ENCODE assay signal across 11 cellular contexts in the genomic region with DNA sequence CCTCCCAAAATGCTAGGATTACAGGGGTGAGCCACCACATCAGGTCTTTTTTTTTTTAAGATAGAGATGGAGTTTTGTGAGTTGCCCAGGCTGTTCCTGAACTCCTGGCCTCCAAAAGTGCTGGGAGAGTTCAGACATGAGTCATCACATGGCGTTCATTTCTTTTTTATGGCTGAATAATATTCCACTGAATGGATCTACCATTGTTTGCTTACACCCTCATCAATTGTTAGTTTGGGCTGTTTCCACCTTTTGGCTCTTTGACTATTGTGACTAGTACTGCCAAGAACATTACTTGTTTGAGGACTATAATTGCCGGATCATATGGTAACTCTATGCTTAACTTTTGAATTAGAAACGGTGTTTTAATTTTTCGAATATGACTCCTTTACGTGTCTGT. TPM values are rescaled to one million over a fixed set of nuclear protein-coding genes. Genes with fewer than 3 reads are reported as not detected.
DNase-seq lines count a peak whose midpoint lies in the region; ATAC-seq, FAIRE-seq and TF ChIP-seq lines count a peak whose summit lies in the region.
"Had no signal": no experiment of that assay in that cellular context is flagged by ENCODE, and none has a peak within 500 bp of the region (broad histone marks: within the 10 kb centered on the region; RNA-seq: fewer than 3 reads in every experiment).

No MANE protein-coding gene starts in this region.

- ATAC-seq in GM12878 (no peak), right lobe of liver (no peak)
- ATAC-seq in naive thymus-derived CD8-positive, alpha-beta T cell: no peak

- peaks cover 0 to 6% of the 10 kb centered on the region in 2 donors for H3K36me3 Mint-ChIP-seq in CD4-positive, alpha-beta memory T cell
- no peaks in the 10 kb centered on the region for H3K36me3 Mint-ChIP-seq in naive thymus-derived CD8-positive, alpha-beta T cell

- peak overlapping the region; percentile 32 for H3K27ac ChIP-seq in CD4-positive, alpha-beta memory T cell (ENCODE audit: low read depth, low read length)
- H3K27ac ChIP-seq in HUES64 (ENCODE audit: low read depth, low read length): peak overlapping the region; percentile 97
- no peak overlapping the region for H3K27ac ChIP-seq in GM12878 (ENCODE audit: control insufficient read depth, insufficient read depth)
- H3K27ac ChIP-seq in right lobe of liver: no peak overlapping the region
- H3K27ac ChIP-seq in caudate nucleus (ENCODE audit: low read depth, low read length): no peak overlapping the region

- no peaks in the 10 kb centered on the region for H3K9me3 ChIP-seq in CD4-positive, alpha-beta memory T cell (ENCODE audit: control insufficient read depth in 1 of 2, low read length in 2 of 2)
- H3K9me3 ChIP-seq in HUES64 (ENCODE audit: insufficient read depth, low read depth, low read length) (peaks cover 5% of the 10 kb centered on the region; the same call in 1 of the 2 replicates), GM12878 (replicated peaks; ENCODE audit: control insufficient read depth, insufficient read depth, low read length) (no peaks in the 10 kb centered on the region), right lobe of liver (no peaks in the 10 kb centered on the region)

- CTCF ChIA-PET in CD4-positive, alpha-beta memory T cell (lab: Charles Lee; ENCODE audit: partially characterized antibody): interaction anchor here (1.0 kb wide), 1 partner anchor 9 kb away, joined by 3 read pairs; no protein-coding TSS in a partner anchor
- CTCF ChIA-PET in GM12878 (lab: Yijun Ruan, JAX): interaction anchor here (0.7 kb wide), 1 partner anchor 8 kb away, joined by 3 read pairs; no protein-coding TSS in a partner anchor

- SMC1A ChIA-PET in GM12878 (lab: Charles Lee; ENCODE audit: uncharacterized antibody, unreplicated experiment): no interaction called here

- peak overlapping the region; percentile 78; the same call in 1 of the 2 replicates for H2AFZ ChIP-seq in GM12878 (ENCODE audit: control insufficient read depth, low read depth, low read length)

- H3K9me3 Mint-ChIP-seq in CD4-positive, alpha-beta memory T cell: no peaks in the 10 kb centered on the region
- no peaks in the 10 kb centered on the region for H3K9me3 Mint-ChIP-seq in naive thymus-derived CD8-positive, alpha-beta T cell

- intact Hi-C loops in CD4-positive, alpha-beta memory T cell (cut with micrococcal nuclease): loop anchor here (5.0 kb wide), 1 partner anchor 40 kb away; the partner anchor contains the start of gene NHP2
- intact Hi-C loops in GM12878 (cut with micrococcal nuclease; ENCODE audit: unreplicated experiment): loop anchor here (5.0 to 10.0 kb wide), 2 partner anchors 35 to 1578 kb away; partner anchors contain the start of gene RNF44
- intact Hi-C loops in right lobe of liver (cut with DNase I): no loop called here

- POLR2A ChIA-PET in CD4-positive, alpha-beta memory T cell (lab: Charles Lee; ENCODE audit: partially characterized antibody): no interaction called here
- POLR2A ChIA-PET in GM12878 (lab: Charles Lee): no interaction called here
- POLR2A ChIA-PET in naive thymus-derived CD8-positive, alpha-beta T cell (lab: Charles Lee): no interaction called here

- peak overlapping the region; percentile 81; the same call in 1 of the 2 replicates for H3K9ac ChIP-seq in HUES64 (ENCODE audit: low read depth, low read length)
- H3K9ac ChIP-seq in GM12878 (ENCODE audit: control insufficient read depth, insufficient read depth, low read length): no peak overlapping the region

- TF ChIP-seq POLR2A in GM12878 (IDR thresholded peaks at IDR 0.05; ENCODE audit: low read depth, low read length) (no peak), right lobe of liver (IDR thresholded peaks at IDR 0.05) (no peak)

- peaks cover 0 to 2% of the 10 kb centered on the region in 2 donors for H3K27me3 Mint-ChIP-seq in CD4-positive, alpha-beta memory T cell
- peaks cover 0 to 5% (median 0%) of the 10 kb centered on the region in 5 donors for H3K27me3 Mint-ChIP-seq in naive thymus-derived CD8-positive, alpha-beta T cell

- TF ChIP-seq EP300 in GM12878 (IDR thresholded peaks at IDR 0.05; ENCODE audit: borderline replicate concordance in 1 of 2, control insufficient read depth in 1 of 2, low read depth in 2 of 2, low read length in 2 of 2): no peak

- no peaks in the 10 kb centered on the region for H3K27me3 ChIP-seq in CD4-positive, alpha-beta memory T cell (ENCODE audit: insufficient read depth, low read length)
- H3K27me3 ChIP-seq in HUES64 (ENCODE audit: insufficient read depth, low read length) (peaks cover 5% of the 10 kb centered on the region; the same call in 1 of the 2 replicates), GM12878 (replicated peaks in 1 of 2; ENCODE audit: control insufficient read depth in 2 of 2, insufficient read depth in 2 of 2, low read length in 1 of 2) (no peaks in the 10 kb centered on the region), right lobe of liver (no peaks in the 10 kb centered on the region)

- no peak for DNase-seq in CD4-positive, alpha-beta memory T cell
- DNase-seq in GM12878 (ENCODE audit: low read depth, low spot score) (no peak), right lobe of liver (no peak), caudate nucleus (lab: John Stamatoyannopoulos, UW) (no peak), kidney tubule cell (ENCODE audit: low spot score) (no peak), H4 (ENCODE audit: low spot score) (no peak)
- no peak for DNase-seq in naive thymus-derived CD8-positive, alpha-beta T cell
- DNase-seq: DMS153, NCI-H2107 had no signal

- RAD21 ChIA-PET in GM12878 (lab: Charles Lee; ENCODE audit: unreplicated experiment): no interaction called here

- no TSS peak for BruUV-seq in GM12878 (replicated peaks; lab: Mats Ljungman, UMichigan)

- H3K4me1 ChIP-seq in CD4-positive, alpha-beta memory T cell (ENCODE audit: insufficient read depth, low read length): peaks cover 38% of the 10 kb centered on the region
- H3K4me1 ChIP-seq in HUES64 (ENCODE audit: insufficient read depth, low read length): peaks cover 26% of the 10 kb centered on the region
- peaks cover 23% of the 10 kb centered on the region for H3K4me1 ChIP-seq in GM12878 (ENCODE audit: control insufficient read depth, insufficient read depth, low read length)
- H3K4me1 ChIP-seq in right lobe of liver: peaks cover 0 to 5% (median 0%) of the 10 kb centered on the region in 4 donors

- in situ Hi-C loops in GM12878 (cut with MboI): loop anchor here (10.0 kb wide), 1 partner anchor 1442 kb away; the partner anchor contains the start of gene RUFY1

- H3K27ac Mint-ChIP-seq in CD4-positive, alpha-beta memory T cell: peak overlapping the region; percentile 47 to 92 (median 89)
- peak overlapping the region; percentile 44 to 93 (median 87) for H3K27ac Mint-ChIP-seq in naive thymus-derived CD8-positive, alpha-beta T cell

- no peak overlapping the region for H3K4me3 ChIP-seq in CD4-positive, alpha-beta memory T cell (ENCODE audit: low read length in 2 of 2)
- peak overlapping the region; percentile 90 for H3K4me3 ChIP-seq in HUES64 (ENCODE audit: low read length)
- peak overlapping the region; percentile 88; the same call in 1 of the 2 replicates for H3K4me3 ChIP-seq in GM12878
- no peak overlapping the region for H3K4me3 ChIP-seq in right lobe of liver

- H4K20me1 ChIP-seq in GM12878 (ENCODE audit: control insufficient read depth, insufficient read depth): no peaks in the 10 kb centered on the region

- peaks cover 39% of the 10 kb centered on the region for H3K79me2 ChIP-seq in GM12878 (ENCODE audit: control insufficient read depth, insufficient read depth, low read length)

- H3K4me3 Mint-ChIP-seq in CD4-positive, alpha-beta memory T cell: peak overlapping the region; percentile 85 to 93 (median 88)
- peak overlapping the region; percentile 82 to 98 (median 94) for H3K4me3 Mint-ChIP-seq in naive thymus-derived CD8-positive, alpha-beta T cell

- no peaks in the 10 kb centered on the region for H3K36me3 ChIP-seq in CD4-positive, alpha-beta memory T cell (ENCODE audit: insufficient read depth, low read length)
- H3K36me3 ChIP-seq in HUES64 (ENCODE audit: insufficient read depth, low read length) (no peaks in the 10 kb centered on the region), GM12878 (ENCODE audit: control insufficient read depth in 2 of 2, insufficient read depth in 2 of 2, low read length in 1 of 2) (no peaks in the 10 kb centered on the region), right lobe of liver (no peaks in the 10 kb centered on the region)

- FAIRE-seq in GM12878 (lab: Jason Lieb, UNC): no peak
- FAIRE-seq: HTR-8/SVneo had no signal

- WGBS in HUES64: 90% methylated on average over 5 of the region's 5 CpGs
- WGBS in GM12878 (ENCODE audit: insufficient coverage, insufficient replicate concordance, low lambda C conversion rate, missing lambda C conversion rate): 77% methylated on average over 5 of the region's 5 CpGs
- WGBS in right lobe of liver (ENCODE audit: insufficient coverage, low coverage, low lambda C conversion rate, missing lambda C conversion rate): 80% methylated on average over 5 of the region's 5 CpGs

- no peak for TF ChIP-seq RAD21 in GM12878 (IDR thresholded peaks at IDR 0.05; ENCODE audit: insufficient read depth, low read depth, low read length)

- peak overlapping the region; percentile 84 for H3K4me2 ChIP-seq in GM12878 (ENCODE audit: control insufficient read depth, insufficient read depth)

- no peak for TF ChIP-seq CTCF in GM12878 (IDR thresholded peaks at IDR 0.05 in 2 of 3, conservative IDR thresholded peaks at IDR 0.05 in 1 of 3; ENCODE audit: control insufficient read depth in 2 of 3, extremely low read depth in 1 of 3, insufficient read depth in 1 of 3, low read depth in 3 of 3, low read length in 3 of 3)
- no peak for TF ChIP-seq CTCF in right lobe of liver (IDR thresholded peaks at IDR 0.05)

- H3K4me1 Mint-ChIP-seq in CD4-positive, alpha-beta memory T cell: peaks cover 20 to 51% (median 35%) of the 10 kb centered on the region in 4 donors
- H3K4me1 Mint-ChIP-seq in naive thymus-derived CD8-positive, alpha-beta T cell: peaks cover 29 to 53% (median 47%) of the 10 kb centered on the region in 4 donors

RNA-seq across cellular contexts. Expression of gene N4BP3, which starts 0.8 kb away (rescaled TPM):
- 1 to 10 TPM; 1.7 to 2.0 TPM for total RNA-seq in CD4-positive, alpha-beta memory T cell
- polyA plus RNA-seq in CD4-positive, alpha-beta memory T cell: under 1 TPM; 0.30 to 0.53 TPM
- 15.7 TPM for polyA plus RNA-seq in HUES64 (2013, experiment 1 of 2)
- polyA plus RNA-seq in HUES64 (2013, experiment 2 of 2): 15.7 TPM
- 49.3 and 55.0 TPM in 2 replicates for total RNA-seq in GM12878 (2013; cell fraction: nucleolus; rRNA removed)
- total RNA-seq in GM12878 (2014; rRNA removed) (10.0 and 10.2 TPM in 2 replicates), GM12878 (2014; rRNA removed; fragmentation: Illumina TruSeq; extraction: Trizol) (3.9 and 4.0 TPM in 2 replicates), GM12878 (2021) (11.4 and 13.0 TPM in 2 replicates), right lobe of liver (under 1 TPM; 0.05 to 0.33 (median 0.06) TPM)
- polyA plus RNA-seq in GM12878 (2011; ENCODE audit: low read depth): 1.4 TPM
- polyA plus RNA-seq in GM12878 (2011; rRNA removed) (4.6 and 8.3 TPM in 2 replicates), GM12878 (2014; fragmentation: Illumina TruSeq; extraction: Trizol) (1.3 and 2.5 TPM in 2 replicates), GM12878 (2014; fragmentation: Nextera tagmentation; extraction: Ambion mirVana) (under 1 TPM; 0.06 to 0.27 TPM), GM12878 (2014; rRNA removed) (9.3 and 10.3 TPM in 2 replicates), GM12878 (2016; fragmentation: Nextera tagmentation; extraction: Ambion mirVana) (1 to 10 TPM; 3.7 to 4.6 TPM)
- 10.4 and 11.5 TPM in 2 replicates for polyA plus RNA-seq in GM12878 (2011; cell fraction: cytosol; rRNA removed)
- 29.0 and 31.8 TPM in 2 replicates for polyA plus RNA-seq in GM12878 (2011; cell fraction: nucleus; rRNA removed)
- polyA plus RNA-seq in GM12878 (2012): 3.5 and 6.0 TPM in 2 replicates
- 5.0 and 14.3 TPM in 2 replicates for polyA minus RNA-seq in GM12878 (2011; rRNA and poly(A)+ RNA removed)
- polyA minus RNA-seq in GM12878 (2011; cell fraction: cytosol; rRNA and poly(A)+ RNA removed): 5.1 and 6.3 TPM in 2 replicates
- 12.8 and 16.0 TPM in 2 replicates for polyA minus RNA-seq in GM12878 (2011; cell fraction: nucleus; rRNA and poly(A)+ RNA removed)
- 1 to 10 TPM; 7.0 to 7.2 TPM for total RNA-seq in naive thymus-derived CD8-positive, alpha-beta T cell
- 1 to 10 TPM; 1.6 to 5.5 (median 2.0) TPM for polyA plus RNA-seq in naive thymus-derived CD8-positive, alpha-beta T cell
- total RNA-seq in H4 (2014; rRNA removed; shearing (Covaris generic)): 0.25 and 0.39 TPM in 2 replicates

RNA-seq across cellular contexts. Expression of gene RMND5B, which starts 18.3 kb away (rescaled TPM):
- 10 to 100 TPM; 38.6 to 39.0 TPM for total RNA-seq in CD4-positive, alpha-beta memory T cell
- 10 to 100 TPM; 23.4 to 28.5 TPM for polyA plus RNA-seq in CD4-positive, alpha-beta memory T cell
- 39.8 TPM for polyA plus RNA-seq in HUES64 (2013, experiment 1 of 2)
- polyA plus RNA-seq in HUES64 (2013, experiment 2 of 2): 42.5 TPM
- total RNA-seq in GM12878 (2013; cell fraction: nucleolus; rRNA removed): 42.9 and 49.4 TPM in 2 replicates
- 25.8 and 27.6 TPM in 2 replicates for total RNA-seq in GM12878 (2014; rRNA removed)
- 16.7 and 16.8 TPM in 2 replicates for total RNA-seq in GM12878 (2014; rRNA removed; fragmentation: Illumina TruSeq; extraction: Trizol)
- total RNA-seq in GM12878 (2021): 37.5 and 39.6 TPM in 2 replicates
- polyA plus RNA-seq in GM12878 (2011; ENCODE audit: low read depth): 11.3 TPM
- polyA plus RNA-seq in GM12878 (2011; rRNA removed): 20.0 and 34.3 TPM in 2 replicates
- polyA plus RNA-seq in GM12878 (2011; cell fraction: cytosol; rRNA removed): 43.0 and 46.1 TPM in 2 replicates
- polyA plus RNA-seq in GM12878 (2011; cell fraction: nucleus; rRNA removed): 62.1 and 65.1 TPM in 2 replicates
- polyA plus RNA-seq in GM12878 (2012): 23.8 and 24.3 TPM in 2 replicates
- 11.2 and 19.0 TPM in 2 replicates for polyA plus RNA-seq in GM12878 (2014; fragmentation: Illumina TruSeq; extraction: Trizol)
- 1 to 10 TPM; 1.6 to 4.0 TPM for polyA plus RNA-seq in GM12878 (2014; fragmentation: Nextera tagmentation; extraction: Ambion mirVana)
- 36.2 and 39.5 TPM in 2 replicates for polyA plus RNA-seq in GM12878 (2014; rRNA removed)
- 10 to 100 TPM; 50.4 to 50.7 TPM for polyA plus RNA-seq in GM12878 (2016; fragmentation: Nextera tagmentation; extraction: Ambion mirVana)
- polyA minus RNA-seq in GM12878 (2011; rRNA and poly(A)+ RNA removed): 38.7 and 46.0 TPM in 2 replicates
- polyA minus RNA-seq in GM12878 (2011; cell fraction: cytosol; rRNA and poly(A)+ RNA removed): 12.4 and 14.0 TPM in 2 replicates
- 20.8 and 39.0 TPM in 2 replicates for polyA minus RNA-seq in GM12878 (2011; cell fraction: nucleus; rRNA and poly(A)+ RNA removed)
- total RNA-seq in naive thymus-derived CD8-positive, alpha-beta T cell: 10 to 100 TPM; 33.7 to 33.8 TPM
- 10 to 100 TPM; 24.9 to 39.0 (median 36.8) TPM for polyA plus RNA-seq in naive thymus-derived CD8-positive, alpha-beta T cell
- total RNA-seq in right lobe of liver: 10 to 100 TPM; 14.4 to 23.5 (median 20.9) TPM
- total RNA-seq in H4 (2014; rRNA removed; shearing (Covaris generic)): 33.8 and 39.6 TPM in 2 replicates

RNA-seq across cellular contexts. Expression of gene NHP2, which starts 41.1 kb away (rescaled TPM):
- total RNA-seq in CD4-positive, alpha-beta memory T cell: 10 to 100 TPM; 64.1 to 69.5 TPM
- polyA plus RNA-seq in CD4-positive, alpha-beta memory T cell: 100 to 1,000 TPM; 208 to 250 TPM
- polyA plus RNA-seq in HUES64 (2013, experiment 1 of 2): 215 TPM
- polyA plus RNA-seq in HUES64 (2013, experiment 2 of 2): 188 TPM
- 53.0 and 54.1 TPM in 2 replicates for total RNA-seq in GM12878 (2013; cell fraction: nucleolus; rRNA removed)
- total RNA-seq in GM12878 (2014; rRNA removed): 284 and 305 TPM in 2 replicates
- 132 and 163 TPM in 2 replicates for total RNA-seq in GM12878 (2014; rRNA removed; fragmentation: Illumina TruSeq; extraction: Trizol)
- 233 TPM in 2 replicates for total RNA-seq in GM12878 (2021)
- 141 TPM for polyA plus RNA-seq in GM12878 (2011; ENCODE audit: low read depth)
- polyA plus RNA-seq in GM12878 (2011; rRNA removed): 112 and 130 TPM in 2 replicates
- polyA plus RNA-seq in GM12878 (2011; cell fraction: cytosol; rRNA removed): 200 and 227 TPM in 2 replicates
- 129 and 130 TPM in 2 replicates for polyA plus RNA-seq in GM12878 (2011; cell fraction: nucleus; rRNA removed)
- polyA plus RNA-seq in GM12878 (2012): 153 and 166 TPM in 2 replicates
- polyA plus RNA-seq in GM12878 (2014; fragmentation: Illumina TruSeq; extraction: Trizol): 46.4 and 97.3 TPM in 2 replicates
- polyA plus RNA-seq in GM12878 (2014; fragmentation: Nextera tagmentation; extraction: Ambion mirVana): 100 to 1,000 TPM in 1 of 2 experiments, 10 to 100 TPM in 1; 39.2 to 127 TPM
- 277 and 301 TPM in 2 replicates for polyA plus RNA-seq in GM12878 (2014; rRNA removed)
- polyA plus RNA-seq in GM12878 (2016; fragmentation: Nextera tagmentation; extraction: Ambion mirVana): 100 to 1,000 TPM; 485 to 513 TPM
- 50.3 and 72.8 TPM in 2 replicates for polyA minus RNA-seq in GM12878 (2011; rRNA and poly(A)+ RNA removed)
- polyA minus RNA-seq in GM12878 (2011; cell fraction: cytosol; rRNA and poly(A)+ RNA removed): 57.3 and 62.9 TPM in 2 replicates
- polyA minus RNA-seq in GM12878 (2011; cell fraction: nucleus; rRNA and poly(A)+ RNA removed): 35.5 and 50.4 TPM in 2 replicates
- total RNA-seq in naive thymus-derived CD8-positive, alpha-beta T cell: 10 to 100 TPM; 79.3 to 85.4 TPM
- 100 to 1,000 TPM; 238 to 276 (median 270) TPM for polyA plus RNA-seq in naive thymus-derived CD8-positive, alpha-beta T cell
- total RNA-seq in right lobe of liver: 100 to 1,000 TPM in 2 of 6 experiments, 10 to 100 TPM in 4; 35.5 to 174 (median 43.9) TPM
- 561 and 591 TPM in 2 replicates for total RNA-seq in H4 (2014; rRNA removed; shearing (Covaris generic))

Comparison
In these comparisons a context has a peak if more than half of its experiments do, and no peak if none do; other contexts are left out.
1. H3K27ac ChIP-seq: peak in CD4-positive, alpha-beta memory T cell (single experiment) and HUES64 (single experiment); none in GM12878 (single experiment), right lobe of liver (0 of 3) and caudate nucleus (single experiment).
2. H3K4me3 ChIP-seq: peak in HUES64 (single experiment) and GM12878 (single experiment); none in CD4-positive, alpha-beta memory T cell (0 of 2) and right lobe of liver (0 of 3).
3. intact Hi-C loops: an anchor here in CD4-positive, alpha-beta memory T cell (5.0 kb wide) and GM12878 (5.0 to 10.0 kb wide); none called in right lobe of liver.